In the genomic region with DNA sequence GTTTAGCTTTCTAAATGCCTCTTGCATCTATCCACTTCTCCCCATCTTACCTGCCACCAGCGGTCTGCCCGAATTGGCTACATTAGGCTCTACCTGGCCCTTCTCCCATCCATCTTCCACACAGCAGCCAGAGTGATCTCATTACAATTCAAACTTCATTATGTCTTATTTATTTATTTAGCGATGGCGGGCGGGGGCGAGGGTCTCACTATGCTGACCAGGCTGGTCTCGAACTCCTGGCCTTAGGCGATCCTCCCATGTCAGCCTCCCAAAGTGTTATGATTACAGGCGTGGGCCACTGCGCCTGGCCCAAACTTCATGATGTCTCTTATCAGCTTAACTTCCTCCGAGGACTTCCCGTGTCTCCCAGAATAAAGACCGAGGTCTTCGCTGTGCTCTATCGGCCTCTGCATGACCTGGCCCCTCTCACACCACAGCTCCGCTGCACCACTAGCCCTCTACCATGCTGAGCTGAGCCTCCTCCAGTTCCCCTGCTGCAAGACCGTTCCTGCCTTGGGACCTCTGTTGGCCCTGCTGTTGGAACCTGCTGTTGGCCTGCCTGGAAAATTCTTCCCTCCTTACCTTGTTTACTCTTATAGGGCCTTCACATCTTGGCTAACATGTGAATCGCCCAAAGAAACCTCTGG, we compare ENCODE assay signal across 1 cellular context.
TF ChIP-seq lines count a peak whose summit lies in the region.

No MANE protein-coding gene starts in this region.

TF ChIP-seq in GM23338, 12 proteins besides CTCF, POLR2A, EP300 and RAD21 (continued from another document):
- TF ChIP-seq, protein P1, sequence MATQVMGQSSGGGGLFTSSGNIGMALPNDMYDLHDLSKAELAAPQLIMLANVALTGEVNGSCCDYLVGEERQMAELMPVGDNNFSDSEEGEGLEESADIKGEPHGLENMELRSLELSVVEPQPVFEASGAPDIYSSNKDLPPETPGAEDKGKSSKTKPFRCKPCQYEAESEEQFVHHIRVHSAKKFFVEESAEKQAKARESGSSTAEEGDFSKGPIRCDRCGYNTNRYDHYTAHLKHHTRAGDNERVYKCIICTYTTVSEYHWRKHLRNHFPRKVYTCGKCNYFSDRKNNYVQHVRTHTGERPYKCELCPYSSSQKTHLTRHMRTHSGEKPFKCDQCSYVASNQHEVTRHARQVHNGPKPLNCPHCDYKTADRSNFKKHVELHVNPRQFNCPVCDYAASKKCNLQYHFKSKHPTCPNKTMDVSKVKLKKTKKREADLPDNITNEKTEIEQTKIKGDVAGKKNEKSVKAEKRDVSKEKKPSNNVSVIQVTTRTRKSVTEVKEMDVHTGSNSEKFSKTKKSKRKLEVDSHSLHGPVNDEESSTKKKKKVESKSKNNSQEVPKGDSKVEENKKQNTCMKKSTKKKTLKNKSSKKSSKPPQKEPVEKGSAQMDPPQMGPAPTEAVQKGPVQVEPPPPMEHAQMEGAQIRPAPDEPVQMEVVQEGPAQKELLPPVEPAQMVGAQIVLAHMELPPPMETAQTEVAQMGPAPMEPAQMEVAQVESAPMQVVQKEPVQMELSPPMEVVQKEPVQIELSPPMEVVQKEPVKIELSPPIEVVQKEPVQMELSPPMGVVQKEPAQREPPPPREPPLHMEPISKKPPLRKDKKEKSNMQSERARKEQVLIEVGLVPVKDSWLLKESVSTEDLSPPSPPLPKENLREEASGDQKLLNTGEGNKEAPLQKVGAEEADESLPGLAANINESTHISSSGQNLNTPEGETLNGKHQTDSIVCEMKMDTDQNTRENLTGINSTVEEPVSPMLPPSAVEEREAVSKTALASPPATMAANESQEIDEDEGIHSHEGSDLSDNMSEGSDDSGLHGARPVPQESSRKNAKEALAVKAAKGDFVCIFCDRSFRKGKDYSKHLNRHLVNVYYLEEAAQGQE (IDR thresholded peaks at IDR 0.05; ENCODE audit: unreplicated experiment): no peak
- no peak for TF ChIP-seq CREB1 (CRISPR knock-in tag; IDR thresholded peaks at IDR 0.05; ENCODE audit: low read depth)
- TF ChIP-seq NANOG (IDR thresholded peaks at IDR 0.05; ENCODE audit: borderline replicate concordance): no peak
TF ChIP-seq in GM23338: peak in this region for 0.
